Comparison of ENCODE assay signal across 16 cellular contexts in genomic region chr4:131459430-131460101, GRCh38.
A peak's percentile ranks its signal among the peaks of the same experiment; 100 is the strongest.
DNase-seq lines count a peak whose midpoint lies in the region; ATAC-seq and TF ChIP-seq lines count a peak whose summit lies in the region.
"Had no signal": no experiment of that assay in that cellular context is flagged by ENCODE, and none has a peak within 500 bp of the region (broad histone marks: within the 10 kb centered on the region; RNA-seq: fewer than 3 reads in every experiment).

No MANE protein-coding gene starts in this region.

- ATAC-seq in GM18870 (IDR thresholded peaks at IDR 0.05; ENCODE audit: unreplicated experiment) (peak; percentile 82), HG02678 (IDR thresholded peaks at IDR 0.05; ENCODE audit: unreplicated experiment) (peak; percentile 60)

- TF ChIP-seq CTCF in vagina (IDR thresholded peaks at IDR 0.05) = no peak

- H3K36me3 ChIP-seq in vagina = no peaks in the 10 kb centered on the region
- H3K36me3 ChIP-seq: sigmoid colon had no signal

- DNase-seq in NCI-H1694 (lab: John Stamatoyannopoulos, UW) = peak; percentile 56
- DNase-seq in islet precursor cell = peak; percentile 37
- DNase-seq in vagina (ENCODE audit: extremely low spot score in 2 of 2) = no peak
- no peak for DNase-seq in caudate nucleus (lab: John Stamatoyannopoulos, UW)
- no peak for DNase-seq in KBM-7
- DNase-seq in NCI-H128 (lab: John Stamatoyannopoulos, UW; ENCODE audit: unreplicated experiment) = no peak
- DNase-seq: anterior cingulate cortex; CD4-positive, alpha-beta memory T cell; dorsolateral prefrontal cortex; foreskin fibroblast; NCI-H1930; PC-9; sigmoid colon; T1000 had no signal

- no peaks in the 10 kb centered on the region for H3K9me3 ChIP-seq in vagina

- no peaks in the 10 kb centered on the region for H3K27me3 ChIP-seq in vagina
- H3K27me3 ChIP-seq: dorsolateral prefrontal cortex, sigmoid colon had no signal

- H3K4me3 ChIP-seq in vagina = no peak overlapping the region
- H3K4me3 ChIP-seq: dorsolateral prefrontal cortex, PC-9, sigmoid colon had no signal

- in situ Hi-C loops in KBM-7 (cut with MboI; ENCODE audit: low pct_unique_long_range_greater_than_20kb, low sequenced_read_pairs) = no loop called here

- intact Hi-C loops in vagina (cut with DNase I) = no loop called here

- no peak overlapping the region for H3K27ac ChIP-seq in vagina
- no peak overlapping the region for H3K27ac ChIP-seq in caudate nucleus (ENCODE audit: low read depth, low read length)
- H3K27ac ChIP-seq: dorsolateral prefrontal cortex, PC-9, sigmoid colon had no signal

- TF ChIP-seq POLR2A in vagina (IDR thresholded peaks at IDR 0.05) = no peak

- no peaks in the 10 kb centered on the region for H3K4me1 ChIP-seq in vagina
- H3K4me1 ChIP-seq: sigmoid colon had no signal

Comparison
In these comparisons a context has a peak if more than half of its experiments do, and no peak if none do; other contexts are left out.
1. DNase-seq: peak in NCI-H1694 (single experiment) and islet precursor cell (single experiment); none in vagina (0 of 2), caudate nucleus (0 of 61), KBM-7 (single experiment) and NCI-H128 (single experiment).